ENCODE assay signal across 20 cellular contexts in the genomic region with DNA sequence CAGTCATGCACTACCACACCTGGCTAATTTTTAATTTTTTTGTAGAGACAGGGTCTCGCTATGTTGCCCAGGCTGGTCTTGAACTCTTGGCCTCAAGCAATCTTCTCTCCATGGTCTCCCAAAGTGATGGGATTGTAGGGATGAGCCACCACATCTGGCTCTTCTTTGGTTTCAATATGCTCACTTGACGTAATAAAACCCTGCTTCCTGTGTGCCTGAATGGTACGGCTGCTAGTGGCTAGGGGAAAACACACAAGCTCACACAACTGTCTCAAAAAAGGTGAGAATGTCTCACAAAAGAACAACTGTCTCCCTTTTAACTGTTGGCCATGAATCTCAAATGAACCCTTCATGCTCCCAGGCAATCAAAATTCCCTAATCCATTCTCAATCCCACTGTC. TPM values are rescaled to one million over a fixed set of nuclear protein-coding genes. Genes with fewer than 3 reads are reported as not detected.
A peak's percentile ranks its signal among the peaks of the same experiment; 100 is the strongest.
DNase-seq lines count a peak whose midpoint lies in the region; ATAC-seq and TF ChIP-seq lines count a peak whose summit lies in the region.
"Had no signal": no experiment of that assay in that cellular context is flagged by ENCODE, and none has a peak within 500 bp of the region (broad histone marks: within the 10 kb centered on the region; RNA-seq: fewer than 3 reads in every experiment).

No MANE protein-coding gene starts in this region.

- H4K20me1 ChIP-seq in BLaER1: no peaks in the 10 kb centered on the region
- H4K20me1 ChIP-seq in GM23248 (ENCODE audit: insufficient read depth): no peaks in the 10 kb centered on the region
- H4K20me1 ChIP-seq in Karpas-422 (ENCODE audit: insufficient read depth, low read depth, low read length): no peaks in the 10 kb centered on the region
- H4K20me1 ChIP-seq in MM.1S (ENCODE audit: insufficient read depth, low read length): no peaks in the 10 kb centered on the region

- H3K4me3 Mint-ChIP-seq in effector memory CD8-positive, alpha-beta T cell: no peak overlapping the region
- no peak overlapping the region for H3K4me3 Mint-ChIP-seq in natural killer cell
- no peak overlapping the region for H3K4me3 Mint-ChIP-seq in activated CD4-positive, alpha-beta memory T cell treated with anti-CD3 and anti-CD28 coated beads, Interleukin-2, amount 10 ng/mL, durations not matched to agents 7 days and 5 days
- H3K4me3 Mint-ChIP-seq: CD4-positive, CD25-positive, alpha-beta regulatory T cell had no signal

- H3K4me2 ChIP-seq in BLaER1 (peak overlapping the region; percentile 49), GM23248 (ENCODE audit: unreplicated experiment) (peak overlapping the region; percentile 8), Karpas-422 (ENCODE audit: low read depth, low read length, poor library complexity, severe bottlenecking) (no peak overlapping the region), MM.1S (ENCODE audit: low read depth, low read length) (no peak overlapping the region)
- H3K4me2 ChIP-seq: KMS-11 had no signal

- peak; percentile 39 for ATAC-seq in effector memory CD8-positive, alpha-beta T cell (replicated peaks)
- peak; percentile 40 to 71 (median 56) for ATAC-seq in natural killer cell
- ATAC-seq in HG02571 (IDR thresholded peaks at IDR 0.05; ENCODE audit: unreplicated experiment): no peak
- ATAC-seq: HepG2 had no signal

- H3K27me3 ChIP-seq in BLaER1 (no peaks in the 10 kb centered on the region), GM23248 (replicated peaks; ENCODE audit: insufficient read depth) (no peaks in the 10 kb centered on the region), Karpas-422 (ENCODE audit: low read length) (no peaks in the 10 kb centered on the region), MM.1S (replicated peaks; ENCODE audit: insufficient read depth, low read length) (no peaks in the 10 kb centered on the region)

- H3K4me1 ChIP-seq in BLaER1 (peaks cover 22% of the 10 kb centered on the region), GM23248 (ENCODE audit: insufficient read depth) (peaks cover 30% of the 10 kb centered on the region), Karpas-422 (ENCODE audit: low read length) (no peaks in the 10 kb centered on the region), MM.1S (ENCODE audit: low read length) (no peaks in the 10 kb centered on the region)

- in situ Hi-C loops in GM23248 (cut with MboI): no loop called here

- peak overlapping the region; percentile 18 to 44 for H3K27ac Mint-ChIP-seq in effector memory CD8-positive, alpha-beta T cell
- peak overlapping the region in 1 of 2 donors; percentile 37 for H3K27ac Mint-ChIP-seq in natural killer cell
- no peak overlapping the region for H3K27ac Mint-ChIP-seq in activated CD4-positive, alpha-beta memory T cell treated with anti-CD3 and anti-CD28 coated beads, Interleukin-2, amount 10 ng/mL, durations not matched to agents 7 days and 5 days
- H3K27ac Mint-ChIP-seq: CD4-positive, CD25-positive, alpha-beta regulatory T cell had no signal

- no peaks in the 10 kb centered on the region for H3K9me3 Mint-ChIP-seq in effector memory CD8-positive, alpha-beta T cell
- H3K9me3 Mint-ChIP-seq in natural killer cell: no peaks in the 10 kb centered on the region
- H3K9me3 Mint-ChIP-seq in activated CD4-positive, alpha-beta memory T cell treated with anti-CD3 and anti-CD28 coated beads, Interleukin-2, amount 10 ng/mL, durations not matched to agents 7 days and 5 days: no peaks in the 10 kb centered on the region

- 97% methylated on average over 3 of the region's 3 CpGs for WGBS in GM23248 (ENCODE audit: low coverage in 1 of 2, low lambda C conversion rate in 2 of 2, missing lambda C conversion rate in 2 of 2), 2 experiments

- H3K9me3 ChIP-seq in BLaER1 (no peaks in the 10 kb centered on the region), GM23248 (ENCODE audit: low read depth) (no peaks in the 10 kb centered on the region), Karpas-422 (ENCODE audit: low read length) (no peaks in the 10 kb centered on the region), MM.1S (replicated peaks; ENCODE audit: insufficient read depth, low read length) (no peaks in the 10 kb centered on the region)

- no peak for TF ChIP-seq CTCF in natural killer cell (IDR thresholded peaks at IDR 0.05)
- TF ChIP-seq CTCF in MM.1S (IDR thresholded peaks at IDR 0.05; ENCODE audit: low read length): no peak

- CTCF ChIA-PET in activated CD4-positive, alpha-beta memory T cell treated with anti-CD3 and anti-CD28 coated beads, Interleukin-2, amount 10 ng/mL, durations not matched to agents 7 days and 5 days (lab: Charles Lee): no interaction called here

- H3K9ac ChIP-seq in BLaER1 (no peak overlapping the region), GM23248 (no peak overlapping the region), Karpas-422 (ENCODE audit: low read length) (no peak overlapping the region), MM.1S (ENCODE audit: low read length) (no peak overlapping the region)
- H3K9ac ChIP-seq: KMS-11 had no signal

- H3K36me3 Mint-ChIP-seq in effector memory CD8-positive, alpha-beta T cell (ENCODE audit: insufficient read depth): no peaks in the 10 kb centered on the region
- H3K36me3 Mint-ChIP-seq in natural killer cell: no peaks in the 10 kb centered on the region
- no peaks in the 10 kb centered on the region for H3K36me3 Mint-ChIP-seq in activated CD4-positive, alpha-beta memory T cell treated with anti-CD3 and anti-CD28 coated beads, Interleukin-2, amount 10 ng/mL, durations not matched to agents 7 days and 5 days (ENCODE audit: low read depth)
- H3K36me3 Mint-ChIP-seq: CD4-positive, CD25-positive, alpha-beta regulatory T cell had no signal

- intact Hi-C loops in natural killer cell (cut with micrococcal nuclease): no loop called here

- peaks cover 20 to 48% of the 10 kb centered on the region in 2 donors for H3K27me3 Mint-ChIP-seq in effector memory CD8-positive, alpha-beta T cell
- H3K27me3 Mint-ChIP-seq in natural killer cell (ENCODE audit: low read depth in 2 of 2): peaks cover 16 to 26% of the 10 kb centered on the region in 2 donors
- H3K27me3 Mint-ChIP-seq in activated CD4-positive, alpha-beta memory T cell treated with anti-CD3 and anti-CD28 coated beads, Interleukin-2, amount 10 ng/mL, durations not matched to agents 7 days and 5 days: peaks cover 34% of the 10 kb centered on the region

- H3K79me2 ChIP-seq in GM23248 (ENCODE audit: insufficient read depth) (no peaks in the 10 kb centered on the region), Karpas-422 (ENCODE audit: low read length) (no peaks in the 10 kb centered on the region), MM.1S (ENCODE audit: low read length) (no peaks in the 10 kb centered on the region)

- DNase-seq in GM23248 (no peak), natural killer cell (no peak), Karpas-422 (no peak), MM.1S (no peak)
- DNase-seq in effector memory CD8-positive, alpha-beta T cell: no peak
- no peak for DNase-seq in activated CD4-positive, alpha-beta memory T cell treated with anti-CD3 and anti-CD28 coated beads, Interleukin-2, amount 10 ng/mL, durations not matched to agents 7 days and 5 days
- DNase-seq: AML-193; CD4-positive, CD25-positive, alpha-beta regulatory T cell; GOT3; NCI-H1417; NCI-H1930; NCI-H2171; NCI-H446; NCI-H748 treated with DMSO at 0.1 percent for 48 hours had no signal

- POLR2A ChIA-PET in activated CD4-positive, alpha-beta memory T cell treated with anti-CD3 and anti-CD28 coated beads, Interleukin-2, amount 10 ng/mL, durations not matched to agents 7 days and 5 days (lab: Charles Lee): no interaction called here

- peaks cover 2 to 5% of the 10 kb centered on the region in 2 donors for H3K4me1 Mint-ChIP-seq in effector memory CD8-positive, alpha-beta T cell (ENCODE audit: low read depth in 2 of 2)
- H3K4me1 Mint-ChIP-seq in natural killer cell: peaks cover 0 to 8% of the 10 kb centered on the region in 2 donors
- H3K4me1 Mint-ChIP-seq in activated CD4-positive, alpha-beta memory T cell treated with anti-CD3 and anti-CD28 coated beads, Interleukin-2, amount 10 ng/mL, durations not matched to agents 7 days and 5 days: peaks cover 13% of the 10 kb centered on the region

- H3K36me3 ChIP-seq in BLaER1 (no peaks in the 10 kb centered on the region), GM23248 (ENCODE audit: low read depth) (no peaks in the 10 kb centered on the region), Karpas-422 (ENCODE audit: insufficient read depth, low read length) (no peaks in the 10 kb centered on the region), MM.1S (replicated peaks; ENCODE audit: insufficient read depth, low read length) (no peaks in the 10 kb centered on the region)

- no peak overlapping the region for H2AFZ ChIP-seq in GM23248
- no peak overlapping the region for H2AFZ ChIP-seq in Karpas-422 (ENCODE audit: low read length)
- H2AFZ ChIP-seq in MM.1S (ENCODE audit: low read length): no peak overlapping the region

- H3K4me3 ChIP-seq in BLaER1 (no peak overlapping the region), GM23248 (no peak overlapping the region), Karpas-422 (ENCODE audit: low read length) (no peak overlapping the region), MM.1S (ENCODE audit: low read length) (no peak overlapping the region)

- H3F3A ChIP-seq in GM23248 (ENCODE audit: insufficient read depth): peaks cover 29% of the 10 kb centered on the region
- no peaks in the 10 kb centered on the region for H3F3A ChIP-seq in MM.1S (ENCODE audit: insufficient read depth, low read length)

- H3K27ac ChIP-seq in BLaER1 (no peak overlapping the region), GM23248 (no peak overlapping the region; the same call in 1 of the 2 replicates), Karpas-422 (ENCODE audit: low read length) (no peak overlapping the region), MM.1S (ENCODE audit: low read length) (no peak overlapping the region)
- H3K27ac ChIP-seq: KMS-11, RWPE1 had no signal

- H3K9me2 ChIP-seq in GM23248 (ENCODE audit: insufficient read depth) (no peaks in the 10 kb centered on the region), Karpas-422 (replicated peaks; ENCODE audit: insufficient read depth, low read length) (no peaks in the 10 kb centered on the region), MM.1S (replicated peaks; ENCODE audit: insufficient read depth, low read length) (no peaks in the 10 kb centered on the region)

RNA-seq across cellular contexts. Expression of gene C1S, which starts 15.0 kb away (rescaled TPM):
- total RNA-seq in GM23248 (2014; rRNA removed; shearing (Covaris generic)): 174 and 200 TPM in 2 replicates
- 195 and 198 TPM in 2 replicates for polyA plus RNA-seq in GM23248 (2016; fragmentation: Nextera tagmentation; extraction: Ambion mirVana)
- total RNA-seq in natural killer cell: 1 to 10 TPM; 1.6 to 1.9 (median 1.9) TPM
- 4.7 TPM in 1 of 2 replicates, not detected in the other for total RNA-seq in Karpas-422 (2014; rRNA removed; shearing (Covaris generic); ENCODE audit: low replicate concordance)
- total RNA-seq in activated CD4-positive, alpha-beta memory T cell treated with anti-CD3 and anti-CD28 coated beads, Interleukin-2, amount 10 ng/mL, durations not matched to agents 7 days and 5 days: 1 to 10 TPM; 1.7 TPM
- polyA plus RNA-seq: CD4-positive, CD25-positive, alpha-beta regulatory T cell had no signal

RNA-seq across cellular contexts. Expression of gene C1R, which starts 16.7 kb away (rescaled TPM):
- 51.1 and 52.2 TPM in 2 replicates for total RNA-seq in GM23248 (2014; rRNA removed; shearing (Covaris generic))
- 75.0 and 78.9 TPM in 2 replicates for polyA plus RNA-seq in GM23248 (2016; fragmentation: Nextera tagmentation; extraction: Ambion mirVana)
- 1 to 10 TPM; 6.4 to 7.8 (median 6.6) TPM for total RNA-seq in natural killer cell
- 1.5 and 2.8 TPM in 2 replicates for total RNA-seq in Karpas-422 (2014; rRNA removed; shearing (Covaris generic); ENCODE audit: low replicate concordance)
- total RNA-seq in activated CD4-positive, alpha-beta memory T cell treated with anti-CD3 and anti-CD28 coated beads, Interleukin-2, amount 10 ng/mL, durations not matched to agents 7 days and 5 days: 1 to 10 TPM; 2.7 to 3.8 TPM

RNA-seq across cellular contexts. Expression of gene C1RL, which starts 33.5 kb away (rescaled TPM):
- total RNA-seq in GM23248 (2014; rRNA removed; shearing (Covaris generic)): 22.2 and 26.7 TPM in 2 replicates
- 14.3 and 14.9 TPM in 2 replicates for polyA plus RNA-seq in GM23248 (2016; fragmentation: Nextera tagmentation; extraction: Ambion mirVana)
- 10 to 100 TPM; 29.1 to 35.5 (median 31.0) TPM for total RNA-seq in natural killer cell
- total RNA-seq in Karpas-422 (2014; rRNA removed; shearing (Covaris generic); ENCODE audit: low replicate concordance): 47.7 and 81.5 TPM in 2 replicates
- 10 to 100 TPM; 26.5 to 28.8 TPM for total RNA-seq in activated CD4-positive, alpha-beta memory T cell treated with anti-CD3 and anti-CD28 coated beads, Interleukin-2, amount 10 ng/mL, durations not matched to agents 7 days and 5 days

RNA-seq across cellular contexts. Expression of gene RBP5, which starts 53.2 kb away (rescaled TPM):
- total RNA-seq in GM23248 (2014; rRNA removed; shearing (Covaris generic)): not detected in 2 replicates
- 0.38 TPM in 1 of 2 replicates, not detected in the other for polyA plus RNA-seq in GM23248 (2016; fragmentation: Nextera tagmentation; extraction: Ambion mirVana)
- not detected for total RNA-seq in natural killer cell
- not detected in 2 replicates for total RNA-seq in Karpas-422 (2014; rRNA removed; shearing (Covaris generic); ENCODE audit: low replicate concordance)
- 1 to 10 TPM in 1 of 2 experiments, under 1 TPM in 1; 0.86 to 1.8 TPM for total RNA-seq in activated CD4-positive, alpha-beta memory T cell treated with anti-CD3 and anti-CD28 coated beads, Interleukin-2, amount 10 ng/mL, durations not matched to agents 7 days and 5 days
- total RNA-seq: A673; CD4-positive, CD25-positive, alpha-beta regulatory T cell had no signal
- polyA plus RNA-seq: CD4-positive, CD25-positive, alpha-beta regulatory T cell had no signal

RNA-seq across cellular contexts. Expression of gene CLSTN3, which starts 54.7 kb away (rescaled TPM):
- total RNA-seq in GM23248 (2014; rRNA removed; shearing (Covaris generic)): 4.5 and 12.3 TPM in 2 replicates
- 1.8 and 2.9 TPM in 2 replicates for polyA plus RNA-seq in GM23248 (2016; fragmentation: Nextera tagmentation; extraction: Ambion mirVana)
- 10 to 100 TPM; 59.7 to 95.5 (median 61.0) TPM for total RNA-seq in natural killer cell
- total RNA-seq in Karpas-422 (2014; rRNA removed; shearing (Covaris generic); ENCODE audit: low replicate concordance): 30.0 and 40.3 TPM in 2 replicates
- 100 to 1,000 TPM; 148 to 152 TPM for total RNA-seq in activated CD4-positive, alpha-beta memory T cell treated with anti-CD3 and anti-CD28 coated beads, Interleukin-2, amount 10 ng/mL, durations not matched to agents 7 days and 5 days

Comparison
In these comparisons a context has a peak if more than half of its experiments do, and no peak if none do; other contexts are left out.
1. H3K4me2 ChIP-seq: peak in BLaER1 (single experiment) and GM23248 (single experiment); none in Karpas-422 (single experiment) and MM.1S (single experiment).
2. RNA of gene C1S, which starts 15.0 kb away (total RNA-seq): 174 to 200 TPM in GM23248; 1.6 to 1.9 TPM in natural killer cell, 1.7 TPM in activated CD4-positive, alpha-beta memory T cell treated with anti-CD3 and anti-CD28 coated beads, Interleukin-2, amount 10 ng/mL, durations not matched to agents 7 days and 5 days and 4.7 TPM in Karpas-422; every median in the first group is over 10 times any median in the second.